ENCODE assay signal across 8 cellular contexts in genomic region chr2:10043256-10043905, GRCh38. TPM values are rescaled to one million over a fixed set of nuclear protein-coding genes. Genes with fewer than 3 reads are reported as not detected.
DNase-seq lines count a peak whose midpoint lies in the region; ATAC-seq and TF ChIP-seq lines count a peak whose summit lies in the region.

Gene KLF11, plus strand, starts transcription at chr2:10043550. Its CDS starts 167 bp downstream, at chr2:10043717.

- ATAC-seq in HCT116, result peak; percentile 82

- H3K27ac ChIP-seq in HCT116 (ENCODE audit: low read depth, low read length), result peak within 1 kb of the TSS; percentile 82
- H3K27ac ChIP-seq in trophoblast cell (ENCODE audit: low read depth, low read length), result peak within 1 kb of the TSS; percentile 61
- H3K27ac ChIP-seq in thymus (ENCODE audit: low read depth), result peak within 1 kb of the TSS; percentile 85

- intact Hi-C loops in HCT116 (cut with micrococcal nuclease), result loop anchor here (10.0 kb wide), 1 partner anchor 489 kb away; the partner anchor contains the start of gene ADAM17
- intact Hi-C loops in cardiac septum (cut with DNase I), result loop anchor here (2.0 to 10.0 kb wide), 4 partner anchors 35 to 569 kb away; partner anchors contain the start of genes ADAM17, IAH1 and TAF1B

- BruUV-seq in HCT116 (replicated peaks; lab: Mats Ljungman, UMichigan), result no TSS peak

- H3K4me3 ChIP-seq in HCT116 (replicated peaks in 1 of 2; ENCODE audit: low read depth in 1 of 2, low read length in 2 of 2) (peak within 1 kb of the TSS; percentile 6 to 30; a peak in 1 of 4 replicates), NB4 (ENCODE audit: low read depth, low read length) (no peak within 1 kb of the TSS), adipocyte (ENCODE audit: low read length) (peak within 1 kb of the TSS; percentile 86), trophoblast cell (ENCODE audit: low read depth, low read length) (peak within 1 kb of the TSS; percentile 77), thymus (ENCODE audit: low read length) (peak within 1 kb of the TSS; percentile 50)

- no peaks in the 10 kb centered on the region for H3K27me3 ChIP-seq in HCT116 (ENCODE audit: insufficient read depth, low read length)
- no peaks in the 10 kb centered on the region for H3K27me3 ChIP-seq in adipocyte (replicated peaks; ENCODE audit: control insufficient read depth, insufficient read depth, low read length)
- no peaks in the 10 kb centered on the region for H3K27me3 ChIP-seq in trophoblast cell (ENCODE audit: insufficient read depth, low read length)
- H3K27me3 ChIP-seq in thymus (ENCODE audit: control insufficient read depth, insufficient read depth), result peaks cover 25% of the 10 kb centered on the region

- H3K9ac ChIP-seq in HCT116 (ENCODE audit: low read length) (peak within 1 kb of the TSS; percentile 38; the same call in 1 of the 2 replicates), adipocyte (ENCODE audit: low read length) (peak within 1 kb of the TSS; percentile 78), trophoblast cell (ENCODE audit: low read length) (peak within 1 kb of the TSS; percentile 41)

- DNase-seq in ELR (ENCODE audit: low read depth), result peak; percentile 79
- peak; percentile 57 for DNase-seq in HCT116 (ENCODE audit: low read depth, low spot score)
- DNase-seq in NB4 (ENCODE audit: low read depth), result peak; percentile 26
- peak; percentile 65 for DNase-seq in T follicular helper cell (ENCODE audit: low read depth)
- peak; percentile 97 for DNase-seq in adipocyte (ENCODE audit: low read depth)
- DNase-seq in cardiac septum (ENCODE audit: low spot score), result peak; percentile 95
- DNase-seq in trophoblast cell, result peak; percentile 85 to 92

- peak within 1 kb of the TSS; percentile 42 for H3K4ac ChIP-seq in trophoblast cell (ENCODE audit: low read depth, low read length)

- CTCF ChIA-PET in HCT116 (lab: Charles Lee), result interaction anchor here (0.6 to 1.7 kb wide), 4 partner anchors 59 to 273 kb away, joined by 3 to 5 read pairs (median 4); no protein-coding TSS in a partner anchor

- H3K4me1 ChIP-seq in HCT116 (ENCODE audit: control insufficient read depth in 1 of 2, insufficient read depth in 2 of 2, low read length in 2 of 2) (peaks cover 3 to 15% of the 10 kb centered on the region in 2 experiments; a peak in 1 of 4 replicates), adipocyte (ENCODE audit: control insufficient read depth, insufficient read depth, low read length) (peaks cover 22% of the 10 kb centered on the region), trophoblast cell (ENCODE audit: control insufficient read depth in 1 of 2, insufficient read depth in 2 of 2, low read length in 2 of 2) (peaks cover 16 to 26% of the 10 kb centered on the region in 2 experiments), thymus (ENCODE audit: control insufficient read depth, insufficient read depth, low read length) (no peaks in the 10 kb centered on the region)

- H4K12ac ChIP-seq in trophoblast cell (ENCODE audit: low read depth, low read length), result peak within 1 kb of the TSS; percentile 56

- no peaks in the 10 kb centered on the region for H3K9me2 ChIP-seq in HCT116 (ENCODE audit: insufficient read depth)

- no peak for TF ChIP-seq POLR2A in HCT116 (IDR thresholded peaks at IDR 0.05; ENCODE audit: borderline replicate concordance, extremely low read depth, insufficient read depth, insufficient read length)
- TF ChIP-seq POLR2A in NB4 (IDR thresholded peaks at IDR 0.05; ENCODE audit: extremely low read depth, insufficient read length), result no peak

- H3K79me1 ChIP-seq in trophoblast cell (ENCODE audit: low read length), result peaks cover 11% of the 10 kb centered on the region

- H2BK120ac ChIP-seq in trophoblast cell (ENCODE audit: insufficient read depth, low read length, poor library complexity), result peak within 1 kb of the TSS; percentile 64

- H3K9me3 ChIP-seq in HCT116 (ENCODE audit: control insufficient read depth in 1 of 2, insufficient read depth in 1 of 2, low read depth in 1 of 2, low read length in 2 of 2) (peaks cover 4 to 8% of the 10 kb centered on the region in 2 experiments; a peak in 1 of 4 replicates), adipocyte (ENCODE audit: control insufficient read depth, low read length) (no peaks in the 10 kb centered on the region), trophoblast cell (ENCODE audit: insufficient read depth, low read depth, low read length) (peaks cover 4% of the 10 kb centered on the region), thymus (ENCODE audit: control insufficient read depth) (peaks cover 9% of the 10 kb centered on the region)

- H3K36me3 ChIP-seq in HCT116 (ENCODE audit: control insufficient read depth in 1 of 2, insufficient read depth in 2 of 2, low read length in 2 of 2) (peaks cover 0 to 4% of the 10 kb centered on the region in 2 experiments; a peak in 1 of 4 replicates), adipocyte (ENCODE audit: control insufficient read depth, insufficient read depth, low read length, severe bottlenecking) (peaks cover 15% of the 10 kb centered on the region), trophoblast cell (ENCODE audit: control insufficient read depth in 1 of 2, insufficient read depth in 2 of 2, low read length in 2 of 2) (peaks cover 4 to 6% of the 10 kb centered on the region in 2 experiments), thymus (ENCODE audit: control insufficient read depth, insufficient read depth) (no peaks in the 10 kb centered on the region)

- H3K79me2 ChIP-seq in HCT116 (ENCODE audit: insufficient read depth, low read length), result no peaks in the 10 kb centered on the region
- peaks cover 2% of the 10 kb centered on the region for H3K79me2 ChIP-seq in trophoblast cell (ENCODE audit: control insufficient read depth, insufficient read depth, low read length, poor library complexity)

- H3K4me2 ChIP-seq in HCT116 (ENCODE audit: low read length) (peak within 1 kb of the TSS; percentile 56), trophoblast cell (ENCODE audit: low read length) (peak within 1 kb of the TSS; percentile 80)

- H3K23ac ChIP-seq in trophoblast cell (ENCODE audit: low read length), result no peak within 1 kb of the TSS

- TF ChIP-seq CTCF in HCT116 (IDR thresholded peaks at IDR 0.05 in 2 of 3, conservative IDR thresholded peaks at IDR 0.05 in 1 of 3; ENCODE audit: borderline replicate concordance in 1 of 3, insufficient read depth in 1 of 3, low read depth in 2 of 3, low read length in 2 of 3) (no peak), NB4 (IDR thresholded peaks at IDR 0.05; ENCODE audit: low read depth, low read length) (no peak)

- no CpG with 5 or more reads among the region's 104 CpGs for WGBS in trophoblast cell (ENCODE audit: extremely low coverage, insufficient coverage, insufficient read length)
- 2% methylated on average over 96 of the region's 104 CpGs for WGBS in thymus

- peak within 1 kb of the TSS; percentile 95 for H4K91ac ChIP-seq in trophoblast cell (ENCODE audit: low read depth, low read length)

- no peak for TF ChIP-seq RAD21 in HCT116 (IDR thresholded peaks at IDR 0.05; ENCODE audit: low read depth)

- peak within 1 kb of the TSS; percentile 18 for H2BK5ac ChIP-seq in trophoblast cell (ENCODE audit: low read depth, low read length, poor library complexity)

- RAD21 ChIA-PET in HCT116 (lab: Charles Lee; ENCODE audit: low non-redundant PET in 1 of 2, low total read pairs in 2 of 2, uncharacterized antibody in 2 of 2, unreplicated experiment in 2 of 2), result no interaction called here

- peak within 1 kb of the TSS; percentile 16 for H2AK5ac ChIP-seq in trophoblast cell (ENCODE audit: low read length)

- POLR2A ChIA-PET in HCT116 (lab: Charles Lee), result interaction anchor here (1.0 kb wide), 1 partner anchor 14 kb away, joined by 3 read pairs; no protein-coding TSS in a partner anchor

- H4K8ac ChIP-seq in trophoblast cell (ENCODE audit: low read depth, low read length), result peak within 1 kb of the TSS; percentile 68

- H2AFZ ChIP-seq in HCT116 (ENCODE audit: low read depth, low read length, poor library complexity, severe bottlenecking) (no peak within 1 kb of the TSS), trophoblast cell (ENCODE audit: insufficient read depth, low read length, poor library complexity) (peak within 1 kb of the TSS; percentile 61)

- H3K14ac ChIP-seq in trophoblast cell (ENCODE audit: low read length), result peak within 1 kb of the TSS; percentile 67

- H3K18ac ChIP-seq in trophoblast cell (ENCODE audit: low read length), result peak within 1 kb of the TSS; percentile 85

- H4K20me1 ChIP-seq in HCT116 (ENCODE audit: insufficient read depth), result no peaks in the 10 kb centered on the region

- H2BK12ac ChIP-seq in trophoblast cell (ENCODE audit: low read length), result peak within 1 kb of the TSS; percentile 68

TF ChIP-seq in HCT116, 20 proteins besides CTCF, POLR2A, EP300 and RAD21:
- TF ChIP-seq ZFX (IDR thresholded peaks at IDR 0.05) (peak; percentile 70; the same call in 1 of the 2 replicates), ZNF274 (IDR thresholded peaks at IDR 0.05; ENCODE audit: low read depth, low read length) (no peak), MAX (IDR thresholded peaks at IDR 0.05) (peak; percentile 94)

RNA-seq across cellular contexts. Expression of gene KLF11, which starts in this region (rescaled TPM):
- total RNA-seq in HCT116 (2021; ENCODE audit: unreplicated experiment) (9.0 TPM), cardiac septum (22.3 TPM)
- polyA plus RNA-seq in HCT116 (2012), result 7.2 and 10.5 TPM in 2 replicates
- polyA plus RNA-seq in trophoblast cell (2013), result 4.4 and 4.5 TPM in 2 replicates
- 5.4 TPM for polyA plus RNA-seq in thymus

Comparison
In these comparisons a context has a peak if more than half of its experiments do, and no peak if none do; other contexts are left out.
1. DNase-seq: peak in every context shown above with its lines; median percentile 97 in adipocyte; 95 in cardiac septum; 88 in trophoblast cell; 79 in ELR; 65 in T follicular helper cell; 57 in HCT116; 26 in NB4.